In the genomic region with DNA sequence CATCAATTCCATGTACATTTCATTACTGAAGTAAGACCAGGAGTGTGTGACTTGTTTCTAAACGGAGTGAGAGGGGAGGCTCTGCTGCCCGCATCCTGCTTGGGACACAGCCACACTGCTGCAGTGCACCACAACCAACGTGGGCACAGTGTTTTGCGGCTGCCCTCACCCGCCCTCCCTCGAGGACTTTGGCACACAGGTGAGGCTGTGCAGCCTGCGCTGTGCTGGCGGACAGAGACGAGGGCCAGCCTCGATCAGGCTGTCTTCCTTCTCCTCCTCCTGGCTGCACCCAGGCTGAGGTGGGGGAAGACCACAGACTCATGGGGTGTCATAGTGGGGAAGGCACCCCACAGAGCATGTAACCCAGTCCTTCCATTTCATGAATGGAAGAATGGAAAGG, we compare ENCODE assay signal across 16 cellular contexts. TPM values are rescaled to one million over a fixed set of nuclear protein-coding genes. Genes with fewer than 3 reads are reported as not detected.
DNase-seq lines count a peak whose midpoint lies in the region; ATAC-seq and TF ChIP-seq lines count a peak whose summit lies in the region.
"Had no signal": no experiment of that assay in that cellular context is flagged by ENCODE, and none has a peak within 500 bp of the region (broad histone marks: within the 10 kb centered on the region; RNA-seq: fewer than 3 reads in every experiment).

No MANE protein-coding gene starts in this region.

- H3K14ac ChIP-seq in mesenchymal stem cell (ENCODE audit: low read length in 2 of 2), result peak overlapping the region in 1 of 2 experiments; percentile 50

- no peak overlapping the region for H4K8ac ChIP-seq in mesenchymal stem cell (ENCODE audit: low read length)

- H3K9ac ChIP-seq in mesenchymal stem cell (ENCODE audit: low read length), result peak overlapping the region; percentile 97

- H3K27me3 Mint-ChIP-seq in CD4-positive, alpha-beta T cell, result peaks cover 85% of the 10 kb centered on the region
- H3K27me3 Mint-ChIP-seq in Caco-2 (ENCODE audit: insufficient read depth, unreplicated experiment), result no peaks in the 10 kb centered on the region
- H3K27me3 Mint-ChIP-seq in activated T-cell treated with anti-CD3 and anti-CD28 coated beads, Interleukin-2, amount 50 U/mL, for 72 hours (ENCODE audit: low read depth), result peaks cover 69% of the 10 kb centered on the region
- H3K27me3 Mint-ChIP-seq in CD14-positive monocyte (ENCODE audit: low read depth in 3 of 3), result peaks cover 68 to 83% (median 80%) of the 10 kb centered on the region in 3 donors

- H3K4me3 ChIP-seq in Caco-2 (ENCODE audit: low read depth, low read length) (no peak overlapping the region), mesenchymal stem cell (ENCODE audit: insufficient read depth in 1 of 2, low read depth in 1 of 2, low read length in 2 of 2) (no peak overlapping the region)
- H3K4me3 ChIP-seq: lung, tibial artery had no signal

- CTCF ChIA-PET in CD4-positive, alpha-beta T cell (lab: Charles Lee), result no interaction called here
- CTCF ChIA-PET in Caco-2 (lab: Charles Lee), result interaction anchor here (1.8 kb wide), 1 partner anchor 31 kb away, joined by 6 read pairs; a partner anchor contains a TSS

- no peak overlapping the region for H3K4me3 Mint-ChIP-seq in CD4-positive, alpha-beta T cell
- H3K4me3 Mint-ChIP-seq in Caco-2 (ENCODE audit: unreplicated experiment) (no peak overlapping the region), CD14-positive monocyte (peak overlapping the region in 1 of 2 donors; percentile 86)
- H3K4me3 Mint-ChIP-seq in activated T-cell treated with anti-CD3 and anti-CD28 coated beads, Interleukin-2, amount 50 U/mL, for 72 hours, result peak overlapping the region; percentile 73 to 86
- H3K4me3 Mint-ChIP-seq: neural crest cell had no signal

- no peak overlapping the region for H2AFZ ChIP-seq in mesenchymal stem cell (ENCODE audit: low read depth, low read length)

- no peaks in the 10 kb centered on the region for H3K79me1 ChIP-seq in mesenchymal stem cell (replicated peaks; ENCODE audit: low read length, poor library complexity, severe bottlenecking)

- no peak overlapping the region for H2AK5ac ChIP-seq in mesenchymal stem cell (ENCODE audit: low read length, severe bottlenecking)

- no peak overlapping the region for H2BK15ac ChIP-seq in mesenchymal stem cell (ENCODE audit: low read depth, poor library complexity, severe bottlenecking)

- no peak overlapping the region for H3K4ac ChIP-seq in mesenchymal stem cell (ENCODE audit: low read depth in 1 of 2, low read length in 2 of 2)

- no peak overlapping the region for H3K18ac ChIP-seq in mesenchymal stem cell (ENCODE audit: low read depth in 1 of 2, low read length in 2 of 2)

- H4K91ac ChIP-seq in mesenchymal stem cell (ENCODE audit: low read length), result no peak overlapping the region

- H3K27me3 ChIP-seq in CD4-positive, alpha-beta T cell (ENCODE audit: control insufficient read depth, insufficient read depth, low read length), result peaks cover 63% of the 10 kb centered on the region
- H3K27me3 ChIP-seq in Caco-2 (replicated peaks; ENCODE audit: control insufficient read depth, insufficient read depth, low read length) (no peaks in the 10 kb centered on the region), mesenchymal stem cell (ENCODE audit: control insufficient read depth in 1 of 2, insufficient read depth in 1 of 2, low read length in 2 of 2) (peaks cover 0 to 6% of the 10 kb centered on the region in 2 experiments)

- H3K4me1 ChIP-seq in Caco-2 (peaks cover 20% of the 10 kb centered on the region), mesenchymal stem cell (ENCODE audit: control insufficient read depth, insufficient read depth, low read depth, low read length) (peaks cover 27% of the 10 kb centered on the region)

- H3K27ac Mint-ChIP-seq in CD4-positive, alpha-beta T cell, result no peak overlapping the region
- peak overlapping the region; percentile 74 for H3K27ac Mint-ChIP-seq in Caco-2 (ENCODE audit: unreplicated experiment)
- H3K27ac Mint-ChIP-seq in activated T-cell treated with anti-CD3 and anti-CD28 coated beads, Interleukin-2, amount 50 U/mL, for 72 hours, result no peak overlapping the region
- H3K27ac Mint-ChIP-seq in CD14-positive monocyte, result no peak overlapping the region

- no peak overlapping the region for H3K23ac ChIP-seq in mesenchymal stem cell (ENCODE audit: low read length in 2 of 2)

- ATAC-seq in CD4-positive, alpha-beta T cell (ENCODE audit: poor library complexity), result peak; percentile 29
- peak; percentile 81 to 84 for ATAC-seq in activated T-cell treated with anti-CD3 and anti-CD28 coated beads, Interleukin-2, amount 50 U/mL, for 72 hours (replicated peaks in 1 of 2)
- ATAC-seq in HG02759 (IDR thresholded peaks at IDR 0.05; ENCODE audit: unreplicated experiment), result no peak
- ATAC-seq in GM21737 (IDR thresholded peaks at IDR 0.05; ENCODE audit: unreplicated experiment), result no peak

- no peaks in the 10 kb centered on the region for H3K9me3 Mint-ChIP-seq in CD4-positive, alpha-beta T cell
- H3K9me3 Mint-ChIP-seq in Caco-2 (ENCODE audit: unreplicated experiment) (no peaks in the 10 kb centered on the region), CD14-positive monocyte (peaks cover 0 to 11% (median 4%) of the 10 kb centered on the region in 7 donors)
- H3K9me3 Mint-ChIP-seq in activated T-cell treated with anti-CD3 and anti-CD28 coated beads, Interleukin-2, amount 50 U/mL, for 72 hours, result no peaks in the 10 kb centered on the region
- H3K9me3 Mint-ChIP-seq: neural crest cell had no signal

- POLR2A ChIA-PET in CD4-positive, alpha-beta T cell (lab: Charles Lee), result no interaction called here
- POLR2A ChIA-PET in Caco-2 (lab: Charles Lee), result no interaction called here

- no peaks in the 10 kb centered on the region for H3K36me3 Mint-ChIP-seq in CD4-positive, alpha-beta T cell (ENCODE audit: low read depth)
- H3K36me3 Mint-ChIP-seq in Caco-2 (ENCODE audit: insufficient read depth, unreplicated experiment), result no peaks in the 10 kb centered on the region
- H3K36me3 Mint-ChIP-seq in activated T-cell treated with anti-CD3 and anti-CD28 coated beads, Interleukin-2, amount 50 U/mL, for 72 hours (ENCODE audit: insufficient read depth in 2 of 2), result peaks cover 0 to 3% of the 10 kb centered on the region in 2 donors
- H3K36me3 Mint-ChIP-seq in CD14-positive monocyte, result peaks cover 0 to 10% of the 10 kb centered on the region in 2 donors

- 87% methylated on average over 10 of the region's 10 CpGs for WGBS in mesenchymal stem cell

- TF ChIP-seq CTCF in CD4-positive, alpha-beta T cell (IDR thresholded peaks at IDR 0.05), result no peak
- TF ChIP-seq CTCF in Caco-2 (IDR thresholded peaks at IDR 0.05; ENCODE audit: insufficient read depth in 1 of 2, low read depth in 1 of 2, low read length in 1 of 2, severe bottlenecking in 1 of 2, unreplicated experiment in 1 of 2) (no peak), CD14-positive monocyte (IDR thresholded peaks at IDR 0.05) (no peak)

- no peak overlapping the region for H3K4me2 ChIP-seq in mesenchymal stem cell (ENCODE audit: low read length, poor library complexity, severe bottlenecking)

- intact Hi-C loops in CD4-positive, alpha-beta T cell (cut with DNase I, micrococcal nuclease), result no loop called here
- intact Hi-C loops in Caco-2 (cut with micrococcal nuclease; ENCODE audit: unreplicated experiment), result no loop called here
- intact Hi-C loops in CD14-positive monocyte (cut with micrococcal nuclease), result no loop called here

- peak in 1 of 10 experiments; percentile 8 for DNase-seq in CD4-positive, alpha-beta T cell
- DNase-seq in Caco-2 (no peak), mesenchymal stem cell (no peak), NCI-H82 treated with DMSO at 0.1 percent for 48 hours (lab: John Stamatoyannopoulos, UW; ENCODE audit: unreplicated experiment) (no peak), CD14-positive monocyte (ENCODE audit: low spot score) (no peak)
- peak; percentile 74 to 76 for DNase-seq in activated T-cell treated with anti-CD3 and anti-CD28 coated beads, Interleukin-2, amount 50 U/mL, for 72 hours
- DNase-seq: C1 segment of cervical spinal cord, DMS53, NCI-H1417, NCI-H226, T1000, tibial artery had no signal

- H3K36me3 ChIP-seq in Caco-2 (ENCODE audit: control insufficient read depth, insufficient read depth, low read length) (no peaks in the 10 kb centered on the region), mesenchymal stem cell (ENCODE audit: control insufficient read depth in 1 of 2, insufficient read depth in 2 of 2, low read depth in 1 of 2, low read length in 2 of 2) (no peaks in the 10 kb centered on the region)
- H3K36me3 ChIP-seq: tibial artery had no signal

- no peak overlapping the region for H2BK120ac ChIP-seq in mesenchymal stem cell (ENCODE audit: low read depth, low read length)

- no peak overlapping the region for H3K27ac ChIP-seq in CD4-positive, alpha-beta T cell (ENCODE audit: low read depth, low read length)
- no peak overlapping the region for H3K27ac ChIP-seq in mesenchymal stem cell (ENCODE audit: low read length, poor library complexity, severe bottlenecking)
- H3K27ac ChIP-seq: tibial artery had no signal

- H2BK5ac ChIP-seq in mesenchymal stem cell (ENCODE audit: low read depth, low read length, poor library complexity, severe bottlenecking), result no peak overlapping the region

- peaks cover 29% of the 10 kb centered on the region for H3K4me1 Mint-ChIP-seq in CD4-positive, alpha-beta T cell (ENCODE audit: low read depth)
- H3K4me1 Mint-ChIP-seq in Caco-2 (ENCODE audit: low read depth, unreplicated experiment), result peaks cover 5% of the 10 kb centered on the region
- H3K4me1 Mint-ChIP-seq in activated T-cell treated with anti-CD3 and anti-CD28 coated beads, Interleukin-2, amount 50 U/mL, for 72 hours (ENCODE audit: low read depth), result peaks cover 67% of the 10 kb centered on the region
- peaks cover 28% of the 10 kb centered on the region for H3K4me1 Mint-ChIP-seq in CD14-positive monocyte

- no peaks in the 10 kb centered on the region for H3K9me3 ChIP-seq in CD4-positive, alpha-beta T cell (ENCODE audit: control insufficient read depth, low read length)
- no peaks in the 10 kb centered on the region for H3K9me3 ChIP-seq in Caco-2
- no peaks in the 10 kb centered on the region for H3K9me3 ChIP-seq in mesenchymal stem cell (ENCODE audit: control insufficient read depth, low read length)
- H3K9me3 ChIP-seq: tibial artery had no signal

- H2BK12ac ChIP-seq in mesenchymal stem cell (ENCODE audit: low read length in 2 of 2), result no peak overlapping the region

- no TSS peak for BruUV-seq in Caco-2 (replicated peaks; lab: Mats Ljungman, UMichigan)

RNA-seq across cellular contexts. Expression of a gene that starts 31.0 kb away (rescaled TPM):
- 10 to 100 TPM; 13.6 to 13.9 TPM for total RNA-seq in CD4-positive, alpha-beta T cell
- total RNA-seq in Caco-2 (2022), result 10.1 and 13.0 TPM in 2 replicates
- 10 to 100 TPM; 20.2 to 21.0 TPM for total RNA-seq in activated T-cell treated with anti-CD3 and anti-CD28 coated beads, Interleukin-2, amount 50 U/mL, for 72 hours
- 30.1 TPM for polyA plus RNA-seq in mesenchymal stem cell (2013, experiment 1 of 2)
- polyA plus RNA-seq in mesenchymal stem cell (2013, experiment 2 of 2), result 29.4 TPM
- polyA plus RNA-seq in CD14-positive monocyte, result 10 to 100 TPM in 1 of 2 donors, 1 to 10 TPM in 1; 8.6 to 15.9 TPM

Comparison
In these comparisons a context has a peak if more than half of its experiments do, and no peak if none do; other contexts are left out.
1. ATAC-seq: peak in CD4-positive, alpha-beta T cell (single experiment) and activated T-cell treated with anti-CD3 and anti-CD28 coated beads, Interleukin-2, amount 50 U/mL, for 72 hours (2 of 2); none in HG02759 (single experiment) and GM21737 (single experiment).
2. DNase-seq: peak in activated T-cell treated with anti-CD3 and anti-CD28 coated beads, Interleukin-2, amount 50 U/mL, for 72 hours (2 of 2); none in Caco-2 (0 of 2), mesenchymal stem cell (single experiment), NCI-H82 treated with DMSO at 0.1 percent for 48 hours (single experiment) and CD14-positive monocyte (single experiment).
3. H3K4me3 Mint-ChIP-seq: peak in activated T-cell treated with anti-CD3 and anti-CD28 coated beads, Interleukin-2, amount 50 U/mL, for 72 hours (2 of 2); none in CD4-positive, alpha-beta T cell (single experiment) and Caco-2 (single experiment).